1 cellular context compared by ENCODE assay signal in the genomic region with DNA sequence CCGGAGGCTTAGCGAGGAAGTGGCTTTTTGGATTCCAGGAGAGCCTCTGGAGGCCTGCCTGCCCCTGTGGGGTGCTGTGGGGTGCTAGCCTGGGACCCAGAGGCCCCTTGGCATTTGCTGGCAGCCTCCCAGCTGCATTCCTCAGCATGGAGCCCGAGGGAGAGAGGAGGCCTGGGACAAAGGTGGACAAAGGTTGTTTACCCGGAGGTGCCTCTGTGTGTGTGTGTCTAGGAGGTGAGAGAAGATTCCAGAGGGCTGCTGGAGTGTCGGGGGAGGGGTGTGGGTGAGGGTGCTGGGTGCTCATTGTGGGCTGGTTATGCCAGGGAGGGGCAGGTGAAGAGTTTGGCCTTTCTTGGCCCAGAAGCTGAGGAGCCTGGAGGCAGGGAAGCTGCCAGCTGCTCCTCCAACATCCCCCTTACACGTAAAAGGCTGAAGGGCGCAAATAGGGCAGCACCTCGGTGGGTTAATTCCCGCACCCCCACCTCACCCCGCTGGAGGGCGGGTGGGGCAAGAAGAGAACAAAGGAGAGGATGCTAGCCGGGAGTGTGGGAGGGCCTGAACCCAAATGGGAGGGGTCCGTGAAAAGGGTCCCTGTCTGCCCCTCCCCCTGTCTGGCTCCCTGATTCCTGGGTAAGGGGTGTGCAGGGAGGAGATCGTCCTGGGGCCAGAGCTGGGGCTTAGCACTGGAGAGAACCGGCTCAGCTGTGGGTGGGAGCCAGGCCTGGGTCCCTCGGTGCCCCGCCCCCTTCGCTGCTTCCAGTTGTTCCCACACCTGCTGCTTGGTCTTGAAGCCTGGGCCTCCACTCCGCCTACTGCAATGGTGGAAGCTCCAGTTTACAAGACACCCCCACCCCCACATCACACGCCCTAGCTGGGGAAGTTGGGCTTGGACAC.
TF ChIP-seq lines count a peak whose summit lies in the region.

No MANE protein-coding gene starts in this region.

TF ChIP-seq in HepG2, 621 proteins besides CTCF, POLR2A, EP300 and RAD21 (continued from another document and continues in another):
- TF ChIP-seq, protein P1, sequence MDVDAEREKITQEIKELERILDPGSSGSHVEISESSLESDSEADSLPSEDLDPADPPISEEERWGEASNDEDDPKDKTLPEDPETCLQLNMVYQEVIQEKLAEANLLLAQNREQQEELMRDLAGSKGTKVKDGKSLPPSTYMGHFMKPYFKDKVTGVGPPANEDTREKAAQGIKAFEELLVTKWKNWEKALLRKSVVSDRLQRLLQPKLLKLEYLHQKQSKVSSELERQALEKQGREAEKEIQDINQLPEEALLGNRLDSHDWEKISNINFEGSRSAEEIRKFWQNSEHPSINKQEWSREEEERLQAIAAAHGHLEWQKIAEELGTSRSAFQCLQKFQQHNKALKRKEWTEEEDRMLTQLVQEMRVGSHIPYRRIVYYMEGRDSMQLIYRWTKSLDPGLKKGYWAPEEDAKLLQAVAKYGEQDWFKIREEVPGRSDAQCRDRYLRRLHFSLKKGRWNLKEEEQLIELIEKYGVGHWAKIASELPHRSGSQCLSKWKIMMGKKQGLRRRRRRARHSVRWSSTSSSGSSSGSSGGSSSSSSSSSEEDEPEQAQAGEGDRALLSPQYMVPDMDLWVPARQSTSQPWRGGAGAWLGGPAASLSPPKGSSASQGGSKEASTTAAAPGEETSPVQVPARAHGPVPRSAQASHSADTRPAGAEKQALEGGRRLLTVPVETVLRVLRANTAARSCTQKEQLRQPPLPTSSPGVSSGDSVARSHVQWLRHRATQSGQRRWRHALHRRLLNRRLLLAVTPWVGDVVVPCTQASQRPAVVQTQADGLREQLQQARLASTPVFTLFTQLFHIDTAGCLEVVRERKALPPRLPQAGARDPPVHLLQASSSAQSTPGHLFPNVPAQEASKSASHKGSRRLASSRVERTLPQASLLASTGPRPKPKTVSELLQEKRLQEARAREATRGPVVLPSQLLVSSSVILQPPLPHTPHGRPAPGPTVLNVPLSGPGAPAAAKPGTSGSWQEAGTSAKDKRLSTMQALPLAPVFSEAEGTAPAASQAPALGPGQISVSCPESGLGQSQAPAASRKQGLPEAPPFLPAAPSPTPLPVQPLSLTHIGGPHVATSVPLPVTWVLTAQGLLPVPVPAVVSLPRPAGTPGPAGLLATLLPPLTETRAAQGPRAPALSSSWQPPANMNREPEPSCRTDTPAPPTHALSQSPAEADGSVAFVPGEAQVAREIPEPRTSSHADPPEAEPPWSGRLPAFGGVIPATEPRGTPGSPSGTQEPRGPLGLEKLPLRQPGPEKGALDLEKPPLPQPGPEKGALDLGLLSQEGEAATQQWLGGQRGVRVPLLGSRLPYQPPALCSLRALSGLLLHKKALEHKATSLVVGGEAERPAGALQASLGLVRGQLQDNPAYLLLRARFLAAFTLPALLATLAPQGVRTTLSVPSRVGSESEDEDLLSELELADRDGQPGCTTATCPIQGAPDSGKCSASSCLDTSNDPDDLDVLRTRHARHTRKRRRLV (CRISPR knock-in tag; IDR thresholded peaks at IDR 0.05): no peak
- TF ChIP-seq EEA1 (CRISPR knock-in tag; IDR thresholded peaks at IDR 0.05; ENCODE audit: borderline replicate concordance) (no peak), HMGA1 (CRISPR knock-in tag; conservative IDR thresholded peaks at IDR 0.05) (no peak), FOXM1 (CRISPR knock-in tag; IDR thresholded peaks at IDR 0.05) (no peak), FOXK1 (CRISPR knock-in tag; IDR thresholded peaks at IDR 0.05; ENCODE audit: borderline replicate concordance, low read depth) (0 out of 2 replicates have a peak, but pooled peaks have one; percentile 67), ZBTB1 (CRISPR knock-in tag; IDR thresholded peaks at IDR 0.05; ENCODE audit: borderline replicate concordance) (no peak; the same call in 1 of the 2 replicates), ZMYM3 (CRISPR knock-in tag; IDR thresholded peaks at IDR 0.05) (peak; percentile 72; the same call in 1 of the 2 replicates), GATAD1 (CRISPR knock-in tag; IDR thresholded peaks at IDR 0.05) (peak; percentile 52; the same call in 1 of the 2 replicates), ZNF569 (CRISPR knock-in tag; IDR thresholded peaks at IDR 0.05; ENCODE audit: borderline replicate concordance) (no peak), AGO1 (IDR thresholded peaks at IDR 0.05; ENCODE audit: low read depth, low read length, poor library complexity, severe bottlenecking) (peak; percentile 67), PCBP2 (optimal IDR thresholded peaks at IDR 0.05; ENCODE audit: low read depth, low read length, poor library complexity, severe bottlenecking) (peak; percentile 15), CEBPG (CRISPR knock-in tag; IDR thresholded peaks at IDR 0.05) (peak; percentile 9; the same call in 1 of the 2 replicates), KDM2A (CRISPR knock-in tag; IDR thresholded peaks at IDR 0.05; ENCODE audit: borderline replicate concordance, low read depth) (peak; percentile 59; the same call in 1 of the 2 replicates), TOPORS (CRISPR knock-in tag; IDR thresholded peaks at IDR 0.05) (peak; percentile 62; the same call in 1 of the 2 replicates), RCOR2 (CRISPR knock-in tag; IDR thresholded peaks at IDR 0.05) (no peak), SRSF4 (IDR thresholded peaks at IDR 0.05; ENCODE audit: low read depth, low read length, poor library complexity, severe bottlenecking) (no peak), ZNF768 (CRISPR knock-in tag; IDR thresholded peaks at IDR 0.05) (no peak), PCBP1 (IDR thresholded peaks at IDR 0.05; ENCODE audit: borderline replicate concordance, low read depth, low read length) (0 out of 2 replicates have a peak, but pooled peaks have one; percentile 66), SETDB1 (CRISPR knock-in tag; IDR thresholded peaks at IDR 0.05; ENCODE audit: borderline replicate concordance) (no peak), HNRNPLL (IDR thresholded peaks at IDR 0.05; ENCODE audit: low read depth, low read length, poor library complexity, severe bottlenecking) (peak; percentile 20), ZNF75D (CRISPR knock-in tag; IDR thresholded peaks at IDR 0.05; ENCODE audit: borderline replicate concordance) (no peak), PAWR (CRISPR knock-in tag; IDR thresholded peaks at IDR 0.05; ENCODE audit: borderline replicate concordance) (no peak), ZNF230 (CRISPR knock-in tag; IDR thresholded peaks at IDR 0.05) (no peak), TBP (CRISPR knock-in tag; IDR thresholded peaks at IDR 0.05) (no peak), U2AF2 (IDR thresholded peaks at IDR 0.05; ENCODE audit: low read depth, low read length) (no peak), ZNF792 (CRISPR knock-in tag; IDR thresholded peaks at IDR 0.05) (peak; percentile 64), ARHGAP35 (CRISPR knock-in tag; IDR thresholded peaks at IDR 0.05; ENCODE audit: borderline replicate concordance) (no peak; the same call in 1 of the 2 replicates), AGO2 (optimal IDR thresholded peaks at IDR 0.05; ENCODE audit: low read depth, low read length) (peak; percentile 91), ZFP41 (CRISPR knock-in tag; IDR thresholded peaks at IDR 0.05; ENCODE audit: borderline replicate concordance) (no peak), ZNF367 (CRISPR knock-in tag; IDR thresholded peaks at IDR 0.05; ENCODE audit: borderline replicate concordance) (no peak), ZZZ3 (CRISPR knock-in tag; IDR thresholded peaks at IDR 0.05; ENCODE audit: borderline replicate concordance) (no peak), PPARG (CRISPR knock-in tag; conservative IDR thresholded peaks at IDR 0.05) (peak; percentile 82), HNF4A (CRISPR knock-in tag; IDR thresholded peaks at IDR 0.05) (peak; percentile 79), ZNF749 (CRISPR knock-in tag; IDR thresholded peaks at IDR 0.05; ENCODE audit: borderline replicate concordance) (no peak), ZNF451 (CRISPR knock-in tag; IDR thresholded peaks at IDR 0.05) (peak; percentile 71), ZNF841 (CRISPR knock-in tag; IDR thresholded peaks at IDR 0.05; ENCODE audit: borderline replicate concordance) (no peak), NFYC (CRISPR knock-in tag; IDR thresholded peaks at IDR 0.05) (peak; percentile 41; the same call in 1 of the 2 replicates), NFKBIZ (CRISPR knock-in tag; IDR thresholded peaks at IDR 0.05) (peak; percentile 59; the same call in 1 of the 2 replicates)
- TF ChIP-seq, protein P2, sequence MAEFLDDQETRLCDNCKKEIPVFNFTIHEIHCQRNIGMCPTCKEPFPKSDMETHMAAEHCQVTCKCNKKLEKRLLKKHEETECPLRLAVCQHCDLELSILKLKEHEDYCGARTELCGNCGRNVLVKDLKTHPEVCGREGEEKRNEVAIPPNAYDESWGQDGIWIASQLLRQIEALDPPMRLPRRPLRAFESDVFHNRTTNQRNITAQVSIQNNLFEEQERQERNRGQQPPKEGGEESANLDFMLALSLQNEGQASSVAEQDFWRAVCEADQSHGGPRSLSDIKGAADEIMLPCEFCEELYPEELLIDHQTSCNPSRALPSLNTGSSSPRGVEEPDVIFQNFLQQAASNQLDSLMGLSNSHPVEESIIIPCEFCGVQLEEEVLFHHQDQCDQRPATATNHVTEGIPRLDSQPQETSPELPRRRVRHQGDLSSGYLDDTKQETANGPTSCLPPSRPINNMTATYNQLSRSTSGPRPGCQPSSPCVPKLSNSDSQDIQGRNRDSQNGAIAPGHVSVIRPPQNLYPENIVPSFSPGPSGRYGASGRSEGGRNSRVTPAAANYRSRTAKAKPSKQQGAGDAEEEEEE (CRISPR knock-in tag; IDR thresholded peaks at IDR 0.05; ENCODE audit: borderline replicate concordance): no peak
- TF ChIP-seq, protein P3, sequence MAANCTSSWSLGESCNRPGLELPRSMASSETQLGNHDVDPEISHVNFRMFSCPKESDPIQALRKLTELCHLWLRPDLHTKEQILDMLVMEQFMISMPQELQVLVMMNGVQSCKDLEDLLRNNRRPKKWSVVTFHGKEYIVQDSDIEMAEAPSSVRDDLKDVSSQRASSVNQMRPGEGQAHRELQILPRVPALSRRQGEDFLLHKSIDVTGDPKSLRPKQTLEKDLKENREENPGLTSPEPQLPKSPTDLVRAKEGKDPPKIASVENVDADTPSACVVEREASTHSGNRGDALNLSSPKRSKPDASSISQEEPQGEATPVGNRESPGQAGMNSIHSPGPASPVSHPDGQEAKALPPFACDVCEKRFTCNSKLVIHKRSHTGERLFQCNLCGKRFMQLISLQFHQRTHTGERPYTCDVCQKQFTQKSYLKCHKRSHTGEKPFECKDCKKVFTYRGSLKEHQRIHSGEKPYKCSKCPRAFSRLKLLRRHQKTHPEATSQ (CRISPR knock-in tag; IDR thresholded peaks at IDR 0.05; ENCODE audit: borderline replicate concordance): no peak; the same call in none of the 2 replicates
- TF ChIP-seq, protein P4, sequence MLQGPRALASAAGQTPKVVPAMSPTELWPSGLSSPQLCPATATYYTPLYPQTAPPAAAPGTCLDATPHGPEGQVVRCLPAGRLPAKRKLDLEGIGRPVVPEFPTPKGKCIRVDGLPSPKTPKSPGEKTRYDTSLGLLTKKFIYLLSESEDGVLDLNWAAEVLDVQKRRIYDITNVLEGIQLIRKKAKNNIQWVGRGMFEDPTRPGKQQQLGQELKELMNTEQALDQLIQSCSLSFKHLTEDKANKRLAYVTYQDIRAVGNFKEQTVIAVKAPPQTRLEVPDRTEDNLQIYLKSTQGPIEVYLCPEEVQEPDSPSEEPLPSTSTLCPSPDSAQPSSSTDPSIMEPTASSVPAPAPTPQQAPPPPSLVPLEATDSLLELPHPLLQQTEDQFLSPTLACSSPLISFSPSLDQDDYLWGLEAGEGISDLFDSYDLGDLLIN (CRISPR knock-in tag; IDR thresholded peaks at IDR 0.05; ENCODE audit: borderline replicate concordance): 0 out of 2 replicates have a peak, but pooled peaks have one; percentile 28
- TF ChIP-seq, protein P5, sequence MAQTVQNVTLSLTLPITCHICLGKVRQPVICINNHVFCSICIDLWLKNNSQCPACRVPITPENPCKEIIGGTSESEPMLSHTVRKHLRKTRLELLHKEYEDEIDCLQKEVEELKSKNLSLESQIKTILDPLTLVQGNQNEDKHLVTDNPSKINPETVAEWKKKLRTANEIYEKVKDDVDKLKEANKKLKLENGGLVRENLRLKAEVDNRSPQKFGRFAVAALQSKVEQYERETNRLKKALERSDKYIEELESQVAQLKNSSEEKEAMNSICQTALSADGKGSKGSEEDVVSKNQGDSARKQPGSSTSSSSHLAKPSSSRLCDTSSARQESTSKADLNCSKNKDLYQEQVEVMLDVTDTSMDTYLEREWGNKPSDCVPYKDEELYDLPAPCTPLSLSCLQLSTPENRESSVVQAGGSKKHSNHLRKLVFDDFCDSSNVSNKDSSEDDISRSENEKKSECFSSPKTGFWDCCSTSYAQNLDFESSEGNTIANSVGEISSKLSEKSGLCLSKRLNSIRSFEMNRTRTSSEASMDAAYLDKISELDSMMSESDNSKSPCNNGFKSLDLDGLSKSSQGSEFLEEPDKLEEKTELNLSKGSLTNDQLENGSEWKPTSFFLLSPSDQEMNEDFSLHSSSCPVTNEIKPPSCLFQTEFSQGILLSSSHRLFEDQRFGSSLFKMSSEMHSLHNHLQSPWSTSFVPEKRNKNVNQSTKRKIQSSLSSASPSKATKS (CRISPR knock-in tag; IDR thresholded peaks at IDR 0.05): 0 out of 2 replicates have a peak, but pooled peaks have one; percentile 43
- TF ChIP-seq, protein P6, sequence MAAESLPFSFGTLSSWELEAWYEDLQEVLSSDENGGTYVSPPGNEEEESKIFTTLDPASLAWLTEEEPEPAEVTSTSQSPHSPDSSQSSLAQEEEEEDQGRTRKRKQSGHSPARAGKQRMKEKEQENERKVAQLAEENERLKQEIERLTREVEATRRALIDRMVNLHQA (CRISPR knock-in tag; IDR thresholded peaks at IDR 0.05): no peak
- TF ChIP-seq, protein P7, sequence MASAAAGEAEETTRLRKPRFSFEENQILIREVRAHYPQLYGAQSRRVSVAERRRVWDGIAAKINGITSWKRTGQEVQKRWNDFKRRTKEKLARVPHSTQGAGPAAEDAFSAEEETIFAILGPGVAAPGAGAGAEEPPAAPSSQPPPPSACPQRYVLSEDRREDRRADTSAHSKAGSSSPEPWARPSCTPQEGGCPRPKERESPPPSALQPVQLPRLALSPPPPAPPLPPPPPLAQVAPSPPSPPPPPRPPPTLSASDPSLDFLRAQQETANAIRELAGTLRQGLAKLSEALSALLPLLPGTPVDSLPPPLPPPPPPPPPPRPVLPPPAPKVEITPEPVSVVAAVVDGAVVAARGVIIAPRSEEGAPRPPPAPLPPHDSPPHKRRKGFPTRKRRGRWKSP (CRISPR knock-in tag; IDR thresholded peaks at IDR 0.05): peak; percentile 71
- TF ChIP-seq, protein P8, sequence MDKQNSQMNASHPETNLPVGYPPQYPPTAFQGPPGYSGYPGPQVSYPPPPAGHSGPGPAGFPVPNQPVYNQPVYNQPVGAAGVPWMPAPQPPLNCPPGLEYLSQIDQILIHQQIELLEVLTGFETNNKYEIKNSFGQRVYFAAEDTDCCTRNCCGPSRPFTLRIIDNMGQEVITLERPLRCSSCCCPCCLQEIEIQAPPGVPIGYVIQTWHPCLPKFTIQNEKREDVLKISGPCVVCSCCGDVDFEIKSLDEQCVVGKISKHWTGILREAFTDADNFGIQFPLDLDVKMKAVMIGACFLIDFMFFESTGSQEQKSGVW (CRISPR knock-in tag; IDR thresholded peaks at IDR 0.05; ENCODE audit: borderline replicate concordance): no peak
- TF ChIP-seq, protein P9, sequence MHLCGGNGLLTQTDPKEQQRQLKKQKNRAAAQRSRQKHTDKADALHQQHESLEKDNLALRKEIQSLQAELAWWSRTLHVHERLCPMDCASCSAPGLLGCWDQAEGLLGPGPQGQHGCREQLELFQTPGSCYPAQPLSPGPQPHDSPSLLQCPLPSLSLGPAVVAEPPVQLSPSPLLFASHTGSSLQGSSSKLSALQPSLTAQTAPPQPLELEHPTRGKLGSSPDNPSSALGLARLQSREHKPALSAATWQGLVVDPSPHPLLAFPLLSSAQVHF (CRISPR knock-in tag; IDR thresholded peaks at IDR 0.05): no peak
